1 cellular context compared by ENCODE assay signal in the genomic region with DNA sequence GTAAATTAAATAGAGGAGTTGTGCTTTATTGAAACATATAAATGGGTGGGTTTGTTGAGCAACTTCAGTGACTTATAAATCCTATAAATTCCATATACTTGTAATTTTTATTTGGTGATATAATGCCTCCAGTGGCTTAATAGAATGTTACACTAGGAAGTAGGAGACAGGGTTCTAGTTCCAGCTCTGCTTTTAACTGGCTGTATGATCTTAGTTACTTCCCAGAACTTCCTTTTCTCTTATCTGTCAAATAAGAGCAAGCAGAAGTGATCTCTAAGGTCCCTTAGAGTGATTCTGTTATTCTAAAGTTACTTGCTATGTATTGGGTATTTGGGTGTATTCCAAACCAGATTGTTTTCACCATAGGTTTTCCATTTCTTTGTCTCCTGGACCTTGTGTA.
TF ChIP-seq lines count a peak whose summit lies in the region.

No MANE protein-coding gene starts in this region.

TF ChIP-seq in K562, 482 proteins besides CTCF, POLR2A, EP300 and RAD21 (continued from another document):
- TF ChIP-seq, protein P1, sequence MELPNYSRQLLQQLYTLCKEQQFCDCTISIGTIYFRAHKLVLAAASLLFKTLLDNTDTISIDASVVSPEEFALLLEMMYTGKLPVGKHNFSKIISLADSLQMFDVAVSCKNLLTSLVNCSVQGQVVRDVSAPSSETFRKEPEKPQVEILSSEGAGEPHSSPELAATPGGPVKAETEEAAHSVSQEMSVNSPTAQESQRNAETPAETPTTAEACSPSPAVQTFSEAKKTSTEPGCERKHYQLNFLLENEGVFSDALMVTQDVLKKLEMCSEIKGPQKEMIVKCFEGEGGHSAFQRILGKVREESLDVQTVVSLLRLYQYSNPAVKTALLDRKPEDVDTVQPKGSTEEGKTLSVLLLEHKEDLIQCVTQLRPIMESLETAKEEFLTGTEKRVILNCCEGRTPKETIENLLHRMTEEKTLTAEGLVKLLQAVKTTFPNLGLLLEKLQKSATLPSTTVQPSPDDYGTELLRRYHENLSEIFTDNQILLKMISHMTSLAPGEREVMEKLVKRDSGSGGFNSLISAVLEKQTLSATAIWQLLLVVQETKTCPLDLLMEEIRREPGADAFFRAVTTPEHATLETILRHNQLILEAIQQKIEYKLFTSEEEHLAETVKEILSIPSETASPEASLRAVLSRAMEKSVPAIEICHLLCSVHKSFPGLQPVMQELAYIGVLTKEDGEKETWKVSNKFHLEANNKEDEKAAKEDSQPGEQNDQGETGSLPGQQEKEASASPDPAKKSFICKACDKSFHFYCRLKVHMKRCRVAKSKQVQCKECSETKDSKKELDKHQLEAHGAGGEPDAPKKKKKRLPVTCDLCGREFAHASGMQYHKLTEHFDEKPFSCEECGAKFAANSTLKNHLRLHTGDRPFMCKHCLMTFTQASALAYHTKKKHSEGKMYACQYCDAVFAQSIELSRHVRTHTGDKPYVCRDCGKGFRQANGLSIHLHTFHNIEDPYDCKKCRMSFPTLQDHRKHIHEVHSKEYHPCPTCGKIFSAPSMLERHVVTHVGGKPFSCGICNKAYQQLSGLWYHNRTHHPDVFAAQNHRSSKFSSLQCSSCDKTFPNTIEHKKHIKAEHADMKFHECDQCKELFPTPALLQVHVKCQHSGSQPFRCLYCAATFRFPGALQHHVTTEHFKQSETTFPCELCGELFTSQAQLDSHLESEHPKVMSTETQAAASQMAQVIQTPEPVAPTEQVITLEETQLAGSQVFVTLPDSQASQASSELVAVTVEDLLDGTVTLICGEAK (IDR thresholded peaks at IDR 0.05) = peak; percentile 28; the same call in 1 of the 2 replicates
- TF ChIP-seq, protein P1 (CRISPR knock-in tag; IDR thresholded peaks at IDR 0.05) = no peak
- TF ChIP-seq USF2 (CRISPR knock-in tag; IDR thresholded peaks at IDR 0.05) = no peak
- peak; percentile 25; the same call in 1 of the 2 replicates for TF ChIP-seq TEAD4 (IDR thresholded peaks at IDR 0.05; ENCODE audit: low read length)
- no peak for TF ChIP-seq TEAD4 (CRISPR knock-in tag; IDR thresholded peaks at IDR 0.05; ENCODE audit: borderline replicate concordance)
- TF ChIP-seq, protein P2, sequence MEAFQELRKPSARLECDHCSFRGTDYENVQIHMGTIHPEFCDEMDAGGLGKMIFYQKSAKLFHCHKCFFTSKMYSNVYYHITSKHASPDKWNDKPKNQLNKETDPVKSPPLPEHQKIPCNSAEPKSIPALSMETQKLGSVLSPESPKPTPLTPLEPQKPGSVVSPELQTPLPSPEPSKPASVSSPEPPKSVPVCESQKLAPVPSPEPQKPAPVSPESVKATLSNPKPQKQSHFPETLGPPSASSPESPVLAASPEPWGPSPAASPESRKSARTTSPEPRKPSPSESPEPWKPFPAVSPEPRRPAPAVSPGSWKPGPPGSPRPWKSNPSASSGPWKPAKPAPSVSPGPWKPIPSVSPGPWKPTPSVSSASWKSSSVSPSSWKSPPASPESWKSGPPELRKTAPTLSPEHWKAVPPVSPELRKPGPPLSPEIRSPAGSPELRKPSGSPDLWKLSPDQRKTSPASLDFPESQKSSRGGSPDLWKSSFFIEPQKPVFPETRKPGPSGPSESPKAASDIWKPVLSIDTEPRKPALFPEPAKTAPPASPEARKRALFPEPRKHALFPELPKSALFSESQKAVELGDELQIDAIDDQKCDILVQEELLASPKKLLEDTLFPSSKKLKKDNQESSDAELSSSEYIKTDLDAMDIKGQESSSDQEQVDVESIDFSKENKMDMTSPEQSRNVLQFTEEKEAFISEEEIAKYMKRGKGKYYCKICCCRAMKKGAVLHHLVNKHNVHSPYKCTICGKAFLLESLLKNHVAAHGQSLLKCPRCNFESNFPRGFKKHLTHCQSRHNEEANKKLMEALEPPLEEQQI (IDR thresholded peaks at IDR 0.05) = no peak; the same call in 1 of the 2 replicates
- peak in 1 of 2 experiments; percentile 63; a peak in 1 of 4 replicates for TF ChIP-seq RCOR1 (IDR thresholded peaks at IDR 0.05; ENCODE audit: borderline replicate concordance in 1 of 2, low read depth in 2 of 2, low read length in 2 of 2)
- no peak for TF ChIP-seq GATAD2A (IDR thresholded peaks at IDR 0.05)
